Comparison of ENCODE assay signal across 8 cellular contexts in the genomic region with DNA sequence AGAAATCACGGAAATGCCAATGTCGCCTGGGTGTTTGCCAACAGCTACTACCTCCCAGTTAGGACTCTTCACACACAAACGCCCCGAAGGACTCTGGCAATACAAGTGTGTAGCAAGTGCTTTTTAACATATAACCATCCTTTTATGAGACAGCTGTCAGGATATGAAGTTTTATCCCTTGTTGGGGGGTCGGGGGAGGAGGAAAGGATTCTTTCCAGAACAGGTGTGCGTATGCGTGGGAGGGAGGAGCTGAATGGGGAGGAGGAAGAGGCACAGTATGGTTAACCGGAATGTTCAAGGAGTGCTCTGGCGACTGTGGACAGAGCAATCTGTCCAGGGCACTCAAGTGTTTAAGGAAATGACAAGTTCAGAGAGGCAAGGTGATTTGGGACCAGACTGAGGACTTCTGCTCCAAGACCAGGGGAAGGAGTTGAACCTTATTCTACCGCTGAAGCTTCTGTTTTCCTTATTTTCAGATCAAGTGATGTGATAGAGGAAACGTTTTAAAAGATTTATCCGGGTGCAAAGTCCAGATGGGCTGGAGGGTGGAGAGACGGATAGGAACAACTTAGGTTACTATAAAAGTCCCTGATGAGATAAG. TPM values are rescaled to one million over a fixed set of nuclear protein-coding genes. Genes with fewer than 3 reads are reported as not detected.
DNase-seq lines count a peak whose midpoint lies in the region; ATAC-seq and TF ChIP-seq lines count a peak whose summit lies in the region.

No MANE protein-coding gene starts in this region.

- no peak for ATAC-seq in HG02981 (IDR thresholded peaks at IDR 0.05; ENCODE audit: unreplicated experiment)
- no peak for ATAC-seq in HG03175 (IDR thresholded peaks at IDR 0.05; ENCODE audit: unreplicated experiment)

- TF ChIP-seq CTCF in BE2C (IDR thresholded peaks at IDR 0.05; ENCODE audit: low read depth, low read length): no peak
- no peak for TF ChIP-seq CTCF in liver (IDR thresholded peaks at IDR 0.05; ENCODE audit: low read depth, low read length, missing input control)
- TF ChIP-seq CTCF in tibial artery (IDR thresholded peaks at IDR 0.05): no peak

- no peak for DNase-seq in BE2C
- peak; percentile 25 for DNase-seq in astrocyte of the hippocampus (ENCODE audit: low read depth, low spot score)
- DNase-seq in tibial artery: no peak
- no peak for DNase-seq in NCI-H2107 (lab: John Stamatoyannopoulos, UW)

- intact Hi-C loops in tibial artery (cut with DNase I; ENCODE audit: low total_unique reads): no loop called here

- peaks cover 32% of the 10 kb centered on the region for H3K36me3 ChIP-seq in BE2C
- peaks cover 7% of the 10 kb centered on the region; the same call in 1 of the 2 replicates for H3K36me3 ChIP-seq in HUES64 (ENCODE audit: insufficient read depth, low read length)
- H3K36me3 ChIP-seq in liver (ENCODE audit: control insufficient read depth in 4 of 4, insufficient read depth in 3 of 4, low read depth in 1 of 4, low read length in 3 of 4): no peaks in the 10 kb centered on the region
- H3K36me3 ChIP-seq in tibial artery: no peaks in the 10 kb centered on the region

- peaks cover 8% of the 10 kb centered on the region; the same call in 1 of the 2 replicates for H3K4me1 ChIP-seq in BE2C
- peaks cover 15% of the 10 kb centered on the region for H3K4me1 ChIP-seq in HUES64 (ENCODE audit: insufficient read depth, low read length)
- peaks cover 3 to 35% (median 17%) of the 10 kb centered on the region in 4 donors for H3K4me1 ChIP-seq in liver (ENCODE audit: control insufficient read depth in 4 of 4, insufficient read depth in 4 of 4, low read length in 3 of 4)
- peaks cover 0 to 44% (median 5%) of the 10 kb centered on the region in 4 donors for H3K4me1 ChIP-seq in tibial artery

- H3K4me3 ChIP-seq in BE2C (ENCODE audit: low read depth, low read length) (peak overlapping the region; percentile 72), HUES64 (ENCODE audit: low read length) (peak overlapping the region; percentile 92), liver (ENCODE audit: low read depth in 1 of 3, low read length in 3 of 3) (peak overlapping the region; percentile 87 to 94 (median 90)), tibial artery (peak overlapping the region; percentile 77 to 87)

- no peak overlapping the region for H3K27ac ChIP-seq in HUES64 (ENCODE audit: low read depth, low read length)
- peak overlapping the region; percentile 69 to 79 for H3K27ac ChIP-seq in liver (ENCODE audit: low read depth in 1 of 2, low read length in 2 of 2)
- H3K27ac ChIP-seq in tibial artery: peak overlapping the region; percentile 86 to 89

- TF ChIP-seq RAD21 in liver (IDR thresholded peaks at IDR 0.05): no peak

- H3K9me3 ChIP-seq in BE2C (no peaks in the 10 kb centered on the region), HUES64 (ENCODE audit: insufficient read depth, low read depth, low read length) (no peaks in the 10 kb centered on the region), liver (ENCODE audit: control insufficient read depth in 4 of 4, low read length in 3 of 4) (no peaks in the 10 kb centered on the region), tibial artery (no peaks in the 10 kb centered on the region)

- 58% methylated on average over 13 of the region's 13 CpGs for WGBS in HUES64
- WGBS in liver: 40% methylated on average over 13 of the region's 13 CpGs

- H3K27me3 ChIP-seq in BE2C: no peaks in the 10 kb centered on the region
- peaks cover 7% of the 10 kb centered on the region for H3K27me3 ChIP-seq in HUES64 (ENCODE audit: insufficient read depth, low read length)
- no peaks in the 10 kb centered on the region for H3K27me3 ChIP-seq in liver (ENCODE audit: control insufficient read depth in 4 of 4, insufficient read depth in 4 of 4, low read length in 3 of 4)
- no peaks in the 10 kb centered on the region for H3K27me3 ChIP-seq in tibial artery

- H3K9ac ChIP-seq in HUES64 (ENCODE audit: low read depth, low read length) (peak overlapping the region; percentile 95; the same call in 1 of the 2 replicates), liver (ENCODE audit: low read depth in 1 of 2, low read length in 2 of 2) (peak overlapping the region; percentile 2 to 13)

TF ChIP-seq in liver, 16 proteins besides CTCF, POLR2A, EP300 and RAD21:
- TF ChIP-seq HNF4A (conservative IDR thresholded peaks at IDR 0.05): peak in 1 of 2 donors; percentile 11
- TF ChIP-seq, protein P1, sequence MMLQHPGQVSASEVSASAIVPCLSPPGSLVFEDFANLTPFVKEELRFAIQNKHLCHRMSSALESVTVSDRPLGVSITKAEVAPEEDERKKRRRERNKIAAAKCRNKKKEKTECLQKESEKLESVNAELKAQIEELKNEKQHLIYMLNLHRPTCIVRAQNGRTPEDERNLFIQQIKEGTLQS (IDR thresholded peaks at IDR 0.05): no peak

RNA-seq across cellular contexts. Expression of a gene that starts 1.3 kb away (rescaled TPM):
- 387 TPM for polyA plus RNA-seq in BE2C (2012; ENCODE audit: insufficient read depth, insufficient read length, low read depth)
- polyA plus RNA-seq in HUES64 (2013, experiment 1 of 2): 96.7 TPM
- polyA plus RNA-seq in HUES64 (2013, experiment 2 of 2): 110 TPM
- total RNA-seq in liver: 10 to 100 TPM; 77.2 to 82.8 TPM
- 10 to 100 TPM; 49.3 to 80.2 TPM for polyA plus RNA-seq in liver
